1 cellular context compared by ENCODE assay signal in the genomic region with DNA sequence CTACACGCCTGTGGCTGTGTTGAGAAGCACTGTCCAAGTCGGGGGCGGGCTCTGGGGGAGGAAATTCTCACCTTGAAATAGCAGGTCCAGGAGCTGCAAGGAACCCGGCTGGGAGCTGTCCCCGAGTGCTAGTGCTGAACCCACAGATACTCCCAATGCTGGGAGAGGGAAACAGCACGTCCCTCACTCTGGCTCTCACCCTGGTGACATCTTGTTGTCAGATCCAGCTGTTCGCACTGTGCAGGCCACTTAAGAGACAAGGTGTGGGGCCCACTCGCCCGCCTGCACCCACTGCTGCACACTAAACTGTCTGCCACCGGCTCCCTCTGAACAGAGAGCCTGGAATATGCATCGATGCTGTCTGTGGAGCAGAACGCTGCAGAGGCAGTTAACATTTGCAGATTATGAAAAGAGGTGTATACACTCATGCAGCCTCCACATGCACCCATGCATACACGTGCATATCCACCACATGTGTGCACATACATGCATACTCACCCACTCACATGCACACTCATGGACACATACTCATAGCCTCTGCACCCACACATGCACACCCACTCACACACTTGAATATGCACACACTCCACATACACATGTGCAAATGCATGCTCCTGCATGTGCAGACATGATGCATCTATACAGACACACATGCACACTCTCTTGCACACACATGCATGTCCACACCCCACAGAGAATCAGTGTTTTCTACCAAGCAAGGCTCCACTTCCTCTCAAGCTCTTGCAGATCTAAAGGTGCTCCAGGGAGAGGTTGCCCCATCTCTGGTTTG.
TF ChIP-seq lines count a peak whose summit lies in the region.

No MANE protein-coding gene starts in this region.

TF ChIP-seq in HepG2, 621 proteins besides CTCF, POLR2A, EP300 and RAD21 (continued from another document and continues in another):
- TF ChIP-seq, protein P1, sequence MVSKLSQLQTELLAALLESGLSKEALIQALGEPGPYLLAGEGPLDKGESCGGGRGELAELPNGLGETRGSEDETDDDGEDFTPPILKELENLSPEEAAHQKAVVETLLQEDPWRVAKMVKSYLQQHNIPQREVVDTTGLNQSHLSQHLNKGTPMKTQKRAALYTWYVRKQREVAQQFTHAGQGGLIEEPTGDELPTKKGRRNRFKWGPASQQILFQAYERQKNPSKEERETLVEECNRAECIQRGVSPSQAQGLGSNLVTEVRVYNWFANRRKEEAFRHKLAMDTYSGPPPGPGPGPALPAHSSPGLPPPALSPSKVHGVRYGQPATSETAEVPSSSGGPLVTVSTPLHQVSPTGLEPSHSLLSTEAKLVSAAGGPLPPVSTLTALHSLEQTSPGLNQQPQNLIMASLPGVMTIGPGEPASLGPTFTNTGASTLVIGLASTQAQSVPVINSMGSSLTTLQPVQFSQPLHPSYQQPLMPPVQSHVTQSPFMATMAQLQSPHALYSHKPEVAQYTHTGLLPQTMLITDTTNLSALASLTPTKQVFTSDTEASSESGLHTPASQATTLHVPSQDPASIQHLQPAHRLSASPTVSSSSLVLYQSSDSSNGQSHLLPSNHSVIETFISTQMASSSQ (IDR thresholded peaks at IDR 0.05; ENCODE audit: low read depth), result no peak
- TF ChIP-seq, protein P1 (CRISPR knock-in tag; IDR thresholded peaks at IDR 0.05; ENCODE audit: borderline replicate concordance), result 0 out of 2 replicates have a peak, but pooled peaks have one; percentile 30
- TF ChIP-seq ZNF543 (CRISPR knock-in tag; IDR thresholded peaks at IDR 0.05) (0 out of 2 replicates have a peak, but pooled peaks have one; percentile 59), JUNB (CRISPR knock-in tag; IDR thresholded peaks at IDR 0.05; ENCODE audit: borderline replicate concordance) (peak; percentile 55; the same call in 1 of the 2 replicates), GATAD1 (CRISPR knock-in tag; IDR thresholded peaks at IDR 0.05) (peak; percentile 55; the same call in 1 of the 2 replicates), TGIF2 (CRISPR knock-in tag; IDR thresholded peaks at IDR 0.05) (peak; percentile 76; the same call in 1 of the 2 replicates), RXRB (CRISPR knock-in tag; IDR thresholded peaks at IDR 0.05; ENCODE audit: borderline replicate concordance) (peak; percentile 41; the same call in 1 of the 2 replicates), NONO (IDR thresholded peaks at IDR 0.05) (no peak), NONO (CRISPR knock-in tag; conservative IDR thresholded peaks at IDR 0.05) (0 out of 2 replicates have a peak, but pooled peaks have one; percentile 24), ZNF431 (CRISPR knock-in tag; IDR thresholded peaks at IDR 0.05; ENCODE audit: borderline replicate concordance, low read depth) (0 out of 2 replicates have a peak, but pooled peaks have one; percentile 21), FOXM1 (CRISPR knock-in tag; IDR thresholded peaks at IDR 0.05) (0 out of 2 replicates have a peak, but pooled peaks have one; percentile 12), ETV6 (CRISPR knock-in tag; conservative IDR thresholded peaks at IDR 0.05) (0 out of 2 replicates have a peak, but pooled peaks have one; percentile 54), LCORL (IDR thresholded peaks at IDR 0.05) (no peak), LCORL (CRISPR knock-in tag; IDR thresholded peaks at IDR 0.05) (no peak), SOX5 (CRISPR knock-in tag; IDR thresholded peaks at IDR 0.05; ENCODE audit: borderline replicate concordance) (peak; percentile 23; the same call in 1 of the 2 replicates), XBP1 (CRISPR knock-in tag; IDR thresholded peaks at IDR 0.05) (0 out of 2 replicates have a peak, but pooled peaks have one; percentile 77), NFKB2 (CRISPR knock-in tag; IDR thresholded peaks at IDR 0.05; ENCODE audit: borderline replicate concordance) (peak; percentile 53), ZNF441 (CRISPR knock-in tag; IDR thresholded peaks at IDR 0.05; ENCODE audit: borderline replicate concordance) (peak; percentile 64; the same call in 1 of the 2 replicates), GTF3A (CRISPR knock-in tag; conservative IDR thresholded peaks at IDR 0.05) (no peak), DNMT3B (CRISPR knock-in tag; conservative IDR thresholded peaks at IDR 0.05) (peak; percentile 78; the same call in 1 of the 2 replicates), ELF3 (CRISPR knock-in tag; IDR thresholded peaks at IDR 0.05) (peak; percentile 59), SALL1 (CRISPR knock-in tag; IDR thresholded peaks at IDR 0.05) (peak; percentile 82), GZF1 (CRISPR knock-in tag; IDR thresholded peaks at IDR 0.05) (no peak), ZNF589 (CRISPR knock-in tag; conservative IDR thresholded peaks at IDR 0.05) (0 out of 2 replicates have a peak, but pooled peaks have one; percentile 63), SAP130 (CRISPR knock-in tag; IDR thresholded peaks at IDR 0.05; ENCODE audit: low read depth) (peak; percentile 42; the same call in 1 of the 2 replicates), ZNF616 (CRISPR knock-in tag; IDR thresholded peaks at IDR 0.05; ENCODE audit: low read depth) (0 out of 2 replicates have a peak, but pooled peaks have one; percentile 32), KLF6 (CRISPR knock-in tag; IDR thresholded peaks at IDR 0.05) (peak; percentile 70; the same call in 1 of the 2 replicates), ZNF839 (CRISPR knock-in tag; IDR thresholded peaks at IDR 0.05; ENCODE audit: borderline replicate concordance) (no peak), NR2F6 (IDR thresholded peaks at IDR 0.05) (no peak), NR2F6 (CRISPR knock-in tag; IDR thresholded peaks at IDR 0.05) (no peak), BRCA1 (CRISPR knock-in tag; IDR thresholded peaks at IDR 0.05) (peak; percentile 79; the same call in 1 of the 2 replicates), CBFB (CRISPR knock-in tag; IDR thresholded peaks at IDR 0.05) (no peak)
- TF ChIP-seq, protein P2, sequence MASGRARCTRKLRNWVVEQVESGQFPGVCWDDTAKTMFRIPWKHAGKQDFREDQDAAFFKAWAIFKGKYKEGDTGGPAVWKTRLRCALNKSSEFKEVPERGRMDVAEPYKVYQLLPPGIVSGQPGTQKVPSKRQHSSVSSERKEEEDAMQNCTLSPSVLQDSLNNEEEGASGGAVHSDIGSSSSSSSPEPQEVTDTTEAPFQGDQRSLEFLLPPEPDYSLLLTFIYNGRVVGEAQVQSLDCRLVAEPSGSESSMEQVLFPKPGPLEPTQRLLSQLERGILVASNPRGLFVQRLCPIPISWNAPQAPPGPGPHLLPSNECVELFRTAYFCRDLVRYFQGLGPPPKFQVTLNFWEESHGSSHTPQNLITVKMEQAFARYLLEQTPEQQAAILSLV (CRISPR knock-in tag; IDR thresholded peaks at IDR 0.05; ENCODE audit: borderline replicate concordance), result no peak
- TF ChIP-seq, protein P3, sequence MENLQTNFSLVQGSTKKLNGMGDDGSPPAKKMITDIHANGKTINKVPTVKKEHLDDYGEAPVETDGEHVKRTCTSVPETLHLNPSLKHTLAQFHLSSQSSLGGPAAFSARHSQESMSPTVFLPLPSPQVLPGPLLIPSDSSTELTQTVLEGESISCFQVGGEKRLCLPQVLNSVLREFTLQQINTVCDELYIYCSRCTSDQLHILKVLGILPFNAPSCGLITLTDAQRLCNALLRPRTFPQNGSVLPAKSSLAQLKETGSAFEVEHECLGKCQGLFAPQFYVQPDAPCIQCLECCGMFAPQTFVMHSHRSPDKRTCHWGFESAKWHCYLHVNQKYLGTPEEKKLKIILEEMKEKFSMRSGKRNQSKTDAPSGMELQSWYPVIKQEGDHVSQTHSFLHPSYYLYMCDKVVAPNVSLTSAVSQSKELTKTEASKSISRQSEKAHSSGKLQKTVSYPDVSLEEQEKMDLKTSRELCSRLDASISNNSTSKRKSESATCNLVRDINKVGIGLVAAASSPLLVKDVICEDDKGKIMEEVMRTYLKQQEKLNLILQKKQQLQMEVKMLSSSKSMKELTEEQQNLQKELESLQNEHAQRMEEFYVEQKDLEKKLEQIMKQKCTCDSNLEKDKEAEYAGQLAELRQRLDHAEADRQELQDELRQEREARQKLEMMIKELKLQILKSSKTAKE (CRISPR knock-in tag; IDR thresholded peaks at IDR 0.05; ENCODE audit: borderline replicate concordance), result 0 out of 2 replicates have a peak, but pooled peaks have one; percentile 25
- TF ChIP-seq, protein P4, sequence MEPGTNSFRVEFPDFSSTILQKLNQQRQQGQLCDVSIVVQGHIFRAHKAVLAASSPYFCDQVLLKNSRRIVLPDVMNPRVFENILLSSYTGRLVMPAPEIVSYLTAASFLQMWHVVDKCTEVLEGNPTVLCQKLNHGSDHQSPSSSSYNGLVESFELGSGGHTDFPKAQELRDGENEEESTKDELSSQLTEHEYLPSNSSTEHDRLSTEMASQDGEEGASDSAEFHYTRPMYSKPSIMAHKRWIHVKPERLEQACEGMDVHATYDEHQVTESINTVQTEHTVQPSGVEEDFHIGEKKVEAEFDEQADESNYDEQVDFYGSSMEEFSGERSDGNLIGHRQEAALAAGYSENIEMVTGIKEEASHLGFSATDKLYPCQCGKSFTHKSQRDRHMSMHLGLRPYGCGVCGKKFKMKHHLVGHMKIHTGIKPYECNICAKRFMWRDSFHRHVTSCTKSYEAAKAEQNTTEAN (CRISPR knock-in tag; conservative IDR thresholded peaks at IDR 0.05), result peak; percentile 80
- TF ChIP-seq, protein P5, sequence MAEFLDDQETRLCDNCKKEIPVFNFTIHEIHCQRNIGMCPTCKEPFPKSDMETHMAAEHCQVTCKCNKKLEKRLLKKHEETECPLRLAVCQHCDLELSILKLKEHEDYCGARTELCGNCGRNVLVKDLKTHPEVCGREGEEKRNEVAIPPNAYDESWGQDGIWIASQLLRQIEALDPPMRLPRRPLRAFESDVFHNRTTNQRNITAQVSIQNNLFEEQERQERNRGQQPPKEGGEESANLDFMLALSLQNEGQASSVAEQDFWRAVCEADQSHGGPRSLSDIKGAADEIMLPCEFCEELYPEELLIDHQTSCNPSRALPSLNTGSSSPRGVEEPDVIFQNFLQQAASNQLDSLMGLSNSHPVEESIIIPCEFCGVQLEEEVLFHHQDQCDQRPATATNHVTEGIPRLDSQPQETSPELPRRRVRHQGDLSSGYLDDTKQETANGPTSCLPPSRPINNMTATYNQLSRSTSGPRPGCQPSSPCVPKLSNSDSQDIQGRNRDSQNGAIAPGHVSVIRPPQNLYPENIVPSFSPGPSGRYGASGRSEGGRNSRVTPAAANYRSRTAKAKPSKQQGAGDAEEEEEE (CRISPR knock-in tag; IDR thresholded peaks at IDR 0.05; ENCODE audit: borderline replicate concordance), result no peak
- TF ChIP-seq, protein P6, sequence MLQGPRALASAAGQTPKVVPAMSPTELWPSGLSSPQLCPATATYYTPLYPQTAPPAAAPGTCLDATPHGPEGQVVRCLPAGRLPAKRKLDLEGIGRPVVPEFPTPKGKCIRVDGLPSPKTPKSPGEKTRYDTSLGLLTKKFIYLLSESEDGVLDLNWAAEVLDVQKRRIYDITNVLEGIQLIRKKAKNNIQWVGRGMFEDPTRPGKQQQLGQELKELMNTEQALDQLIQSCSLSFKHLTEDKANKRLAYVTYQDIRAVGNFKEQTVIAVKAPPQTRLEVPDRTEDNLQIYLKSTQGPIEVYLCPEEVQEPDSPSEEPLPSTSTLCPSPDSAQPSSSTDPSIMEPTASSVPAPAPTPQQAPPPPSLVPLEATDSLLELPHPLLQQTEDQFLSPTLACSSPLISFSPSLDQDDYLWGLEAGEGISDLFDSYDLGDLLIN (CRISPR knock-in tag; IDR thresholded peaks at IDR 0.05; ENCODE audit: borderline replicate concordance), result peak; percentile 57; the same call in 1 of the 2 replicates
- TF ChIP-seq, protein P7, sequence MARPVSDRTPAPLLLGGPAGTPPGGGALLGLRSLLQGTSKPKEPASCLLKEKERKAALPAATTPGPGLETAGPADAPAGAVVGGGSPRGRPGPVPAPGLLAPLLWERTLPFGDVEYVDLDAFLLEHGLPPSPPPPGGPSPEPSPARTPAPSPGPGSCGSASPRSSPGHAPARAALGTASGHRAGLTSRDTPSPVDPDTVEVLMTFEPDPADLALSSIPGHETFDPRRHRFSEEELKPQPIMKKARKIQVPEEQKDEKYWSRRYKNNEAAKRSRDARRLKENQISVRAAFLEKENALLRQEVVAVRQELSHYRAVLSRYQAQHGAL (CRISPR knock-in tag; IDR thresholded peaks at IDR 0.05; ENCODE audit: not compliant biosample characterization), result peak; percentile 65
- TF ChIP-seq, protein P8, sequence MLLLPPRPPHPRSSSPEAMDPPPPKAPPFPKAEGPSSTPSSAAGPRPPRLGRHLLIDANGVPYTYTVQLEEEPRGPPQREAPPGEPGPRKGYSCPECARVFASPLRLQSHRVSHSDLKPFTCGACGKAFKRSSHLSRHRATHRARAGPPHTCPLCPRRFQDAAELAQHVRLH (CRISPR knock-in tag; IDR thresholded peaks at IDR 0.05; ENCODE audit: borderline replicate concordance, low read depth), result peak; percentile 85; the same call in 1 of the 2 replicates
- TF ChIP-seq, protein P9, sequence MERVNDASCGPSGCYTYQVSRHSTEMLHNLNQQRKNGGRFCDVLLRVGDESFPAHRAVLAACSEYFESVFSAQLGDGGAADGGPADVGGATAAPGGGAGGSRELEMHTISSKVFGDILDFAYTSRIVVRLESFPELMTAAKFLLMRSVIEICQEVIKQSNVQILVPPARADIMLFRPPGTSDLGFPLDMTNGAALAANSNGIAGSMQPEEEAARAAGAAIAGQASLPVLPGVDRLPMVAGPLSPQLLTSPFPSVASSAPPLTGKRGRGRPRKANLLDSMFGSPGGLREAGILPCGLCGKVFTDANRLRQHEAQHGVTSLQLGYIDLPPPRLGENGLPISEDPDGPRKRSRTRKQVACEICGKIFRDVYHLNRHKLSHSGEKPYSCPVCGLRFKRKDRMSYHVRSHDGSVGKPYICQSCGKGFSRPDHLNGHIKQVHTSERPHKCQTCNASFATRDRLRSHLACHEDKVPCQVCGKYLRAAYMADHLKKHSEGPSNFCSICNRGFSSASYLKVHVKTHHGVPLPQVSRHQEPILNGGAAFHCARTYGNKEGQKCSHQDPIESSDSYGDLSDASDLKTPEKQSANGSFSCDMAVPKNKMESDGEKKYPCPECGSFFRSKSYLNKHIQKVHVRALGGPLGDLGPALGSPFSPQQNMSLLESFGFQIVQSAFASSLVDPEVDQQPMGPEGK (CRISPR knock-in tag; IDR thresholded peaks at IDR 0.05), result peak; percentile 44
